ENCODE assay signal across 16 cellular contexts in the genomic region with DNA sequence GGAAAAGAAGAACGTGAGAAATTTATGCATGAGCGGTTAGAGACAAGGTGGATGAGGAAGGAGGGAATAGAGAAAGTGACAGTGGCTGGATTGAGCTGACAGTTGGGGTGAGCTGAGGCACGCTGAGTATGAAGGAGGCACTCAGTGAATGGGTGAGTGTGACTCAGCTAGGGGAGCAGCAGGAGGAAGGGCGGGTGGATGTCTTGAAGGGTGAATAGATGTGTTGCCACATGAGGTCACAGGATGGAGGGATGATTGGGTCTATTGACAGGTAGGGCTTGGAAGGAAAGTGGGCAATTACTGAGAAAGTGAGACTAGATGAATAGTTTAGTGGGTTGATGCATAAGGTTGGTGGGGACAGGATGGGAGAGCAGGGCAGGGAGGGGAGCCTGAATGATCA. TPM values are rescaled to one million over a fixed set of nuclear protein-coding genes. Genes with fewer than 3 reads are reported as not detected.
DNase-seq lines count a peak whose midpoint lies in the region; ATAC-seq and TF ChIP-seq lines count a peak whose summit lies in the region.
"Had no signal": no experiment of that assay in that cellular context is flagged by ENCODE, and none has a peak within 500 bp of the region (broad histone marks: within the 10 kb centered on the region; RNA-seq: fewer than 3 reads in every experiment).

No MANE protein-coding gene starts in this region.

- no peaks in the 10 kb centered on the region for H3K4me1 Mint-ChIP-seq in activated CD8-positive, alpha-beta memory T cell treated with anti-CD3 and anti-CD28 coated beads, Interleukin-2, amount 10 ng/mL, durations not matched to agents 7 days and 5 days
- H3K4me1 Mint-ChIP-seq in Calu3 (ENCODE audit: low read depth, unreplicated experiment) = no peaks in the 10 kb centered on the region
- H3K4me1 Mint-ChIP-seq: H9 had no signal

- TSS peak; percentile 44 for BruUV-seq in Calu3 (replicated peaks; lab: Mats Ljungman, UMichigan)

- H3K9me3 Mint-ChIP-seq in activated CD8-positive, alpha-beta memory T cell treated with anti-CD3 and anti-CD28 coated beads, Interleukin-2, amount 10 ng/mL, durations not matched to agents 7 days and 5 days (ENCODE audit: low read depth) = peaks cover 8% of the 10 kb centered on the region
- H3K9me3 Mint-ChIP-seq in Calu3 (ENCODE audit: low read depth, unreplicated experiment) = no peaks in the 10 kb centered on the region

- no peak overlapping the region for H3K27ac Mint-ChIP-seq in activated CD8-positive, alpha-beta memory T cell treated with anti-CD3 and anti-CD28 coated beads, Interleukin-2, amount 10 ng/mL, durations not matched to agents 7 days and 5 days
- no peak overlapping the region for H3K27ac Mint-ChIP-seq in Calu3 (ENCODE audit: unreplicated experiment)
- H3K27ac Mint-ChIP-seq: H9 had no signal

- intact Hi-C loops in Calu3 (cut with micrococcal nuclease; ENCODE audit: unreplicated experiment) = no loop called here
- intact Hi-C loops in posterior vena cava (cut with DNase I) = no loop called here
- intact Hi-C loops in cardiac septum (cut with DNase I) = no loop called here

- peaks cover 2% of the 10 kb centered on the region for H3K36me3 Mint-ChIP-seq in activated CD8-positive, alpha-beta memory T cell treated with anti-CD3 and anti-CD28 coated beads, Interleukin-2, amount 10 ng/mL, durations not matched to agents 7 days and 5 days
- peaks cover 24% of the 10 kb centered on the region for H3K36me3 Mint-ChIP-seq in Calu3 (ENCODE audit: insufficient read depth, unreplicated experiment)

- H3K27ac ChIP-seq in RWPE1 = peak overlapping the region; percentile 51
- H3K27ac ChIP-seq: BLaER1 treated with 17β-estradiol and CSF1 and Interleukin-3, amounts not matched to agents 10 nM and 100 nM had no signal

- peaks cover 16% of the 10 kb centered on the region for H3K27me3 Mint-ChIP-seq in activated CD8-positive, alpha-beta memory T cell treated with anti-CD3 and anti-CD28 coated beads, Interleukin-2, amount 10 ng/mL, durations not matched to agents 7 days and 5 days
- no peaks in the 10 kb centered on the region for H3K27me3 Mint-ChIP-seq in Calu3 (ENCODE audit: unreplicated experiment)

- CTCF ChIA-PET in activated CD8-positive, alpha-beta memory T cell treated with anti-CD3 and anti-CD28 coated beads, Interleukin-2, amount 10 ng/mL, durations not matched to agents 7 days and 5 days (lab: Charles Lee) = no interaction called here
- CTCF ChIA-PET in Calu3 (lab: Charles Lee) = no interaction called here
- CTCF ChIA-PET in RWPE1 (lab: Yijun Ruan, JAX) = interaction anchor here (0.5 kb wide), 1 partner anchor 114 kb away, joined by 3 read pairs; no protein-coding TSS in a partner anchor

- no peak for TF ChIP-seq CTCF in Calu3 (IDR thresholded peaks at IDR 0.05; ENCODE audit: unreplicated experiment)
- no peak for TF ChIP-seq CTCF in RWPE1 (conservative IDR thresholded peaks at IDR 0.05; ENCODE audit: low read depth)

- POLR2A ChIA-PET in RWPE1 (lab: Yijun Ruan, JAX; ENCODE audit: low non-redundant PET) = no interaction called here

- no peak for ATAC-seq in activated CD8-positive, alpha-beta memory T cell treated with anti-CD3 and anti-CD28 coated beads, Interleukin-2, amount 10 ng/mL, durations not matched to agents 7 days and 5 days
- no peak for ATAC-seq in HG03039 (IDR thresholded peaks at IDR 0.05; ENCODE audit: unreplicated experiment)

- H3K4me3 Mint-ChIP-seq in activated CD8-positive, alpha-beta memory T cell treated with anti-CD3 and anti-CD28 coated beads, Interleukin-2, amount 10 ng/mL, durations not matched to agents 7 days and 5 days = no peak overlapping the region
- H3K4me3 Mint-ChIP-seq in Calu3 (ENCODE audit: low read depth, unreplicated experiment) = no peak overlapping the region
- H3K4me3 Mint-ChIP-seq: H9 had no signal

- DNase-seq in activated CD8-positive, alpha-beta memory T cell treated with anti-CD3 and anti-CD28 coated beads, Interleukin-2, amount 50 U/mL, for 48 hours = peak; percentile 49
- no peak for DNase-seq in activated CD8-positive, alpha-beta memory T cell treated with anti-CD3 and anti-CD28 coated beads, Interleukin-2, amount 10 ng/mL, durations not matched to agents 7 days and 5 days
- DNase-seq in Calu3 (no peak), RWPE1 (ENCODE audit: low spot score) (no peak), posterior vena cava (ENCODE audit: low spot score) (peak; percentile 28), cardiac septum (ENCODE audit: low spot score) (no peak)
- no peak for DNase-seq in stimulated activated naive CD4-positive, alpha-beta T cell treated with Interleukin-2 at 50 U/mL for 16 hours (lab: John Stamatoyannopoulos, UW)
- DNase-seq: H9, Kasumi-1, NCI-H1417 treated with DMSO at 0.1 percent for 48 hours, NCI-H2029, NCI-H510A treated with DMSO at 0.1 percent for 48 hours had no signal

RNA-seq across cellular contexts. Expression of a gene that starts 8.0 kb away (rescaled TPM):
- 1 to 10 TPM in 1 of 2 experiments, under 1 TPM in 1; 0.96 to 1.3 TPM for total RNA-seq in activated CD8-positive, alpha-beta memory T cell treated with anti-CD3 and anti-CD28 coated beads, Interleukin-2, amount 10 ng/mL, durations not matched to agents 7 days and 5 days
- total RNA-seq in Calu3 (2022) (3.3 and 8.1 TPM in 2 replicates), posterior vena cava (1 to 10 TPM; 1.4 to 2.4 TPM), cardiac septum (2.0 TPM)

RNA-seq across cellular contexts. Expression of a gene that starts 21.4 kb away (rescaled TPM):
- 100 to 1,000 TPM; 133 to 165 TPM for total RNA-seq in activated CD8-positive, alpha-beta memory T cell treated with anti-CD3 and anti-CD28 coated beads, Interleukin-2, amount 10 ng/mL, durations not matched to agents 7 days and 5 days
- total RNA-seq in Calu3 (2022) (531 and 685 TPM in 2 replicates), posterior vena cava (100 to 1,000 TPM; 351 to 519 TPM), cardiac septum (521 TPM)

RNA-seq across cellular contexts. Expression of a gene that starts 45.4 kb away (rescaled TPM):
- total RNA-seq in activated CD8-positive, alpha-beta memory T cell treated with anti-CD3 and anti-CD28 coated beads, Interleukin-2, amount 10 ng/mL, durations not matched to agents 7 days and 5 days = not detected
- total RNA-seq in Calu3 (2022) (not detected in 2 replicates), posterior vena cava (not detected), cardiac septum (not detected)
- total RNA-seq: A172, H9, RPMI7951 had no signal

Comparison
In these comparisons a context has a peak if more than half of its experiments do, and no peak if none do; other contexts are left out.
1. DNase-seq: peak in activated CD8-positive, alpha-beta memory T cell treated with anti-CD3 and anti-CD28 coated beads, Interleukin-2, amount 50 U/mL, for 48 hours (single experiment) and posterior vena cava (single experiment); none in activated CD8-positive, alpha-beta memory T cell treated with anti-CD3 and anti-CD28 coated beads, Interleukin-2, amount 10 ng/mL, durations not matched to agents 7 days and 5 days (single experiment), Calu3 (single experiment), RWPE1 (single experiment), stimulated activated naive CD4-positive, alpha-beta T cell treated with Interleukin-2 at 50 U/mL for 16 hours (single experiment) and cardiac septum (single experiment).